ENCODE assay signal across 10 cellular contexts in the genomic region with DNA sequence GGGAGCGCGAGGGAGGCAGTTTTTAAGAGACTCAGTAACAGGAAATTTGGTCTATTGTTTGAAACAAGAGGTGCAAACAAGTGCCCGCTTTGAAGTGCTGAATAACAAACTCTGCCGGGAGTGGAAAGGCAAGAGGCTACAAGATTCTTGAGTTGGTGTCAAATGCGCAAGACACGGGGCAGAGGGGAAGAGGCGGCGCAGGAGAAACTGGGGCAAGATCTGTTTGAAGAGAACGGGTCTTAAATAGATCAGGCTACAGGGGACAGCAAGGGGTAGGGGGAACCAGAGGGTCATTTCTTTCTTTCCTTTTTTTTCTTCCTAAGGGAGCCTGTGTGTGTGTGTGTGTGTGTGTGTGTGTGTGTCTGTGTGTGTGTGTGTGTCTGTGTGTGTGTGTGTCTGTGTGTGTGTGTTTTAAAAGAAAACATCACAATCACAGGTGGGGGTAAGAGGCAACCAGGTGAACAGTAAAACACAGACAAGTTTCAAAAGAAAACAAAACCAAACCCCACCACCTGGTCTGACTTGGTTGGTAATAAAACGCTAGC. TPM values are rescaled to one million over a fixed set of nuclear protein-coding genes. Genes with fewer than 3 reads are reported as not detected.
DNase-seq lines count a peak whose midpoint lies in the region; ATAC-seq, FAIRE-seq and TF ChIP-seq lines count a peak whose summit lies in the region.
"Had no signal": no experiment of that assay in that cellular context is flagged by ENCODE, and none has a peak within 500 bp of the region (broad histone marks: within the 10 kb centered on the region; RNA-seq: fewer than 3 reads in every experiment).

No MANE protein-coding gene starts in this region.

- POLR2A ChIA-PET in activated CD4-positive, alpha-beta T cell treated with anti-CD3 and anti-CD28 coated beads, Interleukin-2, amount 10 ng/mL, durations not matched to agents 7 days and 5 days (lab: Charles Lee): no interaction called here

- peaks cover 21% of the 10 kb centered on the region for H3K4me1 Mint-ChIP-seq in activated CD4-positive, alpha-beta T cell treated with anti-CD3 and anti-CD28 coated beads, Interleukin-2, amount 10 ng/mL, durations not matched to agents 7 days and 5 days
- H3K4me1 Mint-ChIP-seq in type B pancreatic cell (ENCODE audit: unreplicated experiment): peaks cover 11% of the 10 kb centered on the region
- H3K4me1 Mint-ChIP-seq in CD14-positive monocyte: peaks cover 9% of the 10 kb centered on the region

- no peak overlapping the region for H3K9ac ChIP-seq in iPS-18a (ENCODE audit: low read length)

- H3K4me3 ChIP-seq in iPS-18a (ENCODE audit: low read length) (peak overlapping the region; percentile 24), right lobe of liver (no peak overlapping the region)

- H3K4me3 Mint-ChIP-seq in activated CD4-positive, alpha-beta T cell treated with anti-CD3 and anti-CD28 coated beads, Interleukin-2, amount 10 ng/mL, durations not matched to agents 7 days and 5 days: peak overlapping the region; percentile 6
- H3K4me3 Mint-ChIP-seq in type B pancreatic cell (peak overlapping the region; percentile 19), CD14-positive monocyte (peak overlapping the region in 1 of 2 donors; percentile 66)

- H3K27ac Mint-ChIP-seq in activated CD4-positive, alpha-beta T cell treated with anti-CD3 and anti-CD28 coated beads, Interleukin-2, amount 10 ng/mL, durations not matched to agents 7 days and 5 days: peak overlapping the region; percentile 9
- H3K27ac Mint-ChIP-seq in type B pancreatic cell (no peak overlapping the region), CD14-positive monocyte (no peak overlapping the region)

- intact Hi-C loops in CD14-positive monocyte (cut with micrococcal nuclease): no loop called here
- intact Hi-C loops in right lobe of liver (cut with DNase I): loop anchor here (5.0 to 10.0 kb wide), 2 partner anchors 62 to 109 kb away; no protein-coding TSS in a partner anchor

- H3K9me3 Mint-ChIP-seq in activated CD4-positive, alpha-beta T cell treated with anti-CD3 and anti-CD28 coated beads, Interleukin-2, amount 10 ng/mL, durations not matched to agents 7 days and 5 days: no peaks in the 10 kb centered on the region
- H3K9me3 Mint-ChIP-seq in type B pancreatic cell (no peaks in the 10 kb centered on the region), CD14-positive monocyte (peaks cover 0 to 2% (median 0%) of the 10 kb centered on the region in 7 donors)

- CTCF ChIA-PET in activated CD4-positive, alpha-beta T cell treated with anti-CD3 and anti-CD28 coated beads, Interleukin-2, amount 10 ng/mL, durations not matched to agents 7 days and 5 days (lab: Charles Lee): no interaction called here

- 5% methylated on average over 10 of the region's 10 CpGs for WGBS in right lobe of liver (ENCODE audit: insufficient coverage, low coverage, low lambda C conversion rate, missing lambda C conversion rate)

- H3K27me3 ChIP-seq in iPS-18a (ENCODE audit: control insufficient read depth, insufficient read depth, low read length) (peaks cover 32% of the 10 kb centered on the region), right lobe of liver (no peaks in the 10 kb centered on the region)

- H3K9me3 ChIP-seq in iPS-18a (ENCODE audit: control insufficient read depth, low read depth, low read length): no peaks in the 10 kb centered on the region
- no peaks in the 10 kb centered on the region for H3K9me3 ChIP-seq in right lobe of liver

- peaks cover 7% of the 10 kb centered on the region for H3K4me1 ChIP-seq in iPS-18a (ENCODE audit: control insufficient read depth, low read depth, low read length)
- H3K4me1 ChIP-seq in right lobe of liver: no peaks in the 10 kb centered on the region

- TF ChIP-seq CTCF in type B pancreatic cell (conservative IDR thresholded peaks at IDR 0.05) (no peak), CD14-positive monocyte (IDR thresholded peaks at IDR 0.05) (no peak), right lobe of liver (IDR thresholded peaks at IDR 0.05) (no peak)

- H3K27me3 Mint-ChIP-seq in activated CD4-positive, alpha-beta T cell treated with anti-CD3 and anti-CD28 coated beads, Interleukin-2, amount 10 ng/mL, durations not matched to agents 7 days and 5 days: peaks cover 22% of the 10 kb centered on the region
- H3K27me3 Mint-ChIP-seq in type B pancreatic cell (peaks cover 53% of the 10 kb centered on the region), CD14-positive monocyte (ENCODE audit: low read depth in 3 of 3) (peaks cover 21 to 30% (median 23%) of the 10 kb centered on the region in 3 donors)

- no peak for FAIRE-seq in H54 (lab: Jason Lieb, UNC)

- peak; percentile 7 for DNase-seq in stimulated activated CD4-positive, alpha-beta T cell treated with anti-CD3 and anti-CD28 coated beads, Interleukin-4, amount 100 ng/mL, for 24 hours
- DNase-seq in stimulated activated CD4-positive, alpha-beta T cell treated with anti-CD3 and anti-CD28 coated beads, Interleukin-2, amount 100 ng/mL, for 48 hours: no peak
- peak; percentile 50 for DNase-seq in activated CD4-positive, alpha-beta T cell treated with anti-CD3 and anti-CD28 coated beads, Interleukin-2, amount 10 ng/mL, durations not matched to agents 7 days and 5 days
- DNase-seq in type B pancreatic cell (ENCODE audit: extremely low spot score, unreplicated experiment) (no peak), CD14-positive monocyte (ENCODE audit: low spot score) (no peak), right lobe of liver (no peak), H54 (ENCODE audit: insufficient read length, low spot score) (no peak)
- DNase-seq: effector CD4-positive, alpha-beta T cell; glutamatergic neuron had no signal

- H3K27ac ChIP-seq in iPS-18a (ENCODE audit: low read length) (no peak overlapping the region), right lobe of liver (no peak overlapping the region)

- H3K36me3 Mint-ChIP-seq in activated CD4-positive, alpha-beta T cell treated with anti-CD3 and anti-CD28 coated beads, Interleukin-2, amount 10 ng/mL, durations not matched to agents 7 days and 5 days (ENCODE audit: low read depth): no peaks in the 10 kb centered on the region
- H3K36me3 Mint-ChIP-seq in type B pancreatic cell (no peaks in the 10 kb centered on the region), CD14-positive monocyte (no peaks in the 10 kb centered on the region)

- no peaks in the 10 kb centered on the region for H3K36me3 ChIP-seq in iPS-18a (ENCODE audit: control insufficient read depth, low read depth, low read length)
- H3K36me3 ChIP-seq in right lobe of liver: no peaks in the 10 kb centered on the region

- ATAC-seq in right lobe of liver: no peak

- TF ChIP-seq POLR2A in right lobe of liver (IDR thresholded peaks at IDR 0.05) (no peak), H54 (IDR thresholded peaks at IDR 0.05; ENCODE audit: low read depth, low read length) (no peak)

RNA-seq across cellular contexts. Expression of gene CUX1, which starts 13.3 kb away (rescaled TPM):
- total RNA-seq in activated CD4-positive, alpha-beta T cell treated with anti-CD3 and anti-CD28 coated beads, Interleukin-2, amount 10 ng/mL, durations not matched to agents 7 days and 5 days: 10 to 100 TPM; 27.8 to 34.7 TPM
- total RNA-seq in type B pancreatic cell (ENCODE audit: low replicate concordance) (76.4 and 79.2 TPM in 2 replicates), right lobe of liver (10 to 100 TPM; 34.3 to 53.1 (median 40.6) TPM)
- polyA plus RNA-seq in CD14-positive monocyte: 10 to 100 TPM; 17.6 to 28.0 TPM

Comparison
In these comparisons a context has a peak if more than half of its experiments do, and no peak if none do; other contexts are left out.
1. DNase-seq: peak in stimulated activated CD4-positive, alpha-beta T cell treated with anti-CD3 and anti-CD28 coated beads, Interleukin-4, amount 100 ng/mL, for 24 hours (single experiment) and activated CD4-positive, alpha-beta T cell treated with anti-CD3 and anti-CD28 coated beads, Interleukin-2, amount 10 ng/mL, durations not matched to agents 7 days and 5 days (single experiment); none in stimulated activated CD4-positive, alpha-beta T cell treated with anti-CD3 and anti-CD28 coated beads, Interleukin-2, amount 100 ng/mL, for 48 hours (0 of 2), type B pancreatic cell (single experiment), CD14-positive monocyte (single experiment), right lobe of liver (0 of 3) and H54 (single experiment).
2. intact Hi-C loops: an anchor here in right lobe of liver (5.0 to 10.0 kb wide); none called in CD14-positive monocyte.